In the genomic region with DNA sequence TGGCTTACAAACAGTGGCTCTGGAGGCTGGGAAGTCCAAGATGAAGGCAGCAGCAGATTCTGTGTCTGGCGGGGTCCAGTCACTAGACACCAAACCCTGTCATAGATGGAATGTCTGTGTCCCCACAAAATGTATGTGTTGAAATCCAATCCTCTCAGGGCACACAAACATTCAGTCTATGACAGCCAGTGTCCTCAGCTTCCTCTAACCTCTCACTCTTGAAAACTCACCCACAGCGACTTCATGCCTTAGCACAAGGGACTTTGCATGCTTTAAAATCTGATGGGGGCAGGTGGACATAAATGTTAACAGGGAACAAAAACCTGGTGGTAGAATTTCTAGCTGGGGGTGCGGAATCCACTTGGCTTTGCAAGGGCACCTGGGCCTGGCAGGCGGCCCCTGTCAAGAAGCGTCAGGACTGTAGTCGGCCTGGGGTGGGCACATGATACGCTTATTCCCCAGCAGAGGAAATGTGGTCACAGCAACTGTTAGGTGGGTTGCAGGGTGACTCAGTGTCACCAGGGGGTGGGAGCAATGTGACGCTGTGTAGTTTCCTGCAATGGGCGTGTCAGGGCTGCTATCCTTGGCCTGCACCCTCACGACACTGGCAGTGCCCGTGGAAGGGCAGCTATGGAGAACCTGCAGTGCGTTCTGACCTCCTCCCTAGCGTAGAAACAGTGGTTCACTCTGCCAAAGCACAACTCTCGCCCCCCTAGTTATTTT, we compare ENCODE assay signal across 10 cellular contexts. TPM values are rescaled to one million over a fixed set of nuclear protein-coding genes. Genes with fewer than 3 reads are reported as not detected.
DNase-seq lines count a peak whose midpoint lies in the region; ATAC-seq and TF ChIP-seq lines count a peak whose summit lies in the region.
"Had no signal": no experiment of that assay in that cellular context is flagged by ENCODE, and none has a peak within 500 bp of the region (broad histone marks: within the 10 kb centered on the region; RNA-seq: fewer than 3 reads in every experiment).

No MANE protein-coding gene starts in this region.

- peak; percentile 26 for DNase-seq in T-helper 2 cell treated with Interferon-gamma antibody and Interleukin-4, amounts not matched to agents 5 μg/mL and 100 μg/mL, for 36 hours (ENCODE audit: low spot score)
- peak; percentile 83 for DNase-seq in stimulated activated CD8-positive, alpha-beta memory T cell treated with anti-CD3 and anti-CD28 coated beads, Interleukin-12 subunit alpha, Interleukin-12 subunit beta, amount 100 ng/mL, for 4 hours (ENCODE audit: low read depth)
- DNase-seq in germinal center (ENCODE audit: low spot score) (no peak), foreskin keratinocyte (no peak), UCSD-AML1 (lab: John Stamatoyannopoulos, UW; ENCODE audit: unreplicated experiment) (no peak)
- DNase-seq: GDM1, NCI-H774 had no signal

- H3K4me1 Mint-ChIP-seq in T-helper 2 cell treated with Interferon-gamma antibody and Interleukin-4, amounts not matched to agents 5 μg/mL and 100 μg/mL, for 36 hours (ENCODE audit: low read depth): peaks cover 27% of the 10 kb centered on the region
- peaks cover 78% of the 10 kb centered on the region for H3K4me1 Mint-ChIP-seq in dendritic cell treated with granulocyte-macrophage colony-stimulating factor and Interleukin-4, amounts not matched to agents 40 ng/mL and 50 ng/mL, for 4 days (ENCODE audit: low read depth)

- intact Hi-C loops in dendritic cell treated with granulocyte-macrophage colony-stimulating factor and Interleukin-4, amounts not matched to agents 40 ng/mL and 50 ng/mL, for 4 days (cut with micrococcal nuclease): no loop called here

- no peaks in the 10 kb centered on the region for H3K36me3 Mint-ChIP-seq in T-helper 2 cell treated with Interferon-gamma antibody and Interleukin-4, amounts not matched to agents 5 μg/mL and 100 μg/mL, for 36 hours (ENCODE audit: low read depth)
- peaks cover 75% of the 10 kb centered on the region for H3K36me3 Mint-ChIP-seq in dendritic cell treated with granulocyte-macrophage colony-stimulating factor and Interleukin-4, amounts not matched to agents 40 ng/mL and 50 ng/mL, for 4 days (ENCODE audit: low read depth)

- peaks cover 25% of the 10 kb centered on the region for H3K27me3 Mint-ChIP-seq in T-helper 2 cell treated with Interferon-gamma antibody and Interleukin-4, amounts not matched to agents 5 μg/mL and 100 μg/mL, for 36 hours (ENCODE audit: low read depth)
- no peaks in the 10 kb centered on the region for H3K27me3 Mint-ChIP-seq in dendritic cell treated with granulocyte-macrophage colony-stimulating factor and Interleukin-4, amounts not matched to agents 40 ng/mL and 50 ng/mL, for 4 days

- H3K27ac ChIP-seq in foreskin keratinocyte: no peak overlapping the region

- H3K27me3 ChIP-seq in foreskin keratinocyte: no peaks in the 10 kb centered on the region

- no peak overlapping the region for H3K4me3 Mint-ChIP-seq in T-helper 2 cell treated with Interferon-gamma antibody and Interleukin-4, amounts not matched to agents 5 μg/mL and 100 μg/mL, for 36 hours
- H3K4me3 Mint-ChIP-seq in dendritic cell treated with granulocyte-macrophage colony-stimulating factor and Interleukin-4, amounts not matched to agents 40 ng/mL and 50 ng/mL, for 4 days: no peak overlapping the region

- H3K27ac Mint-ChIP-seq in T-helper 2 cell treated with Interferon-gamma antibody and Interleukin-4, amounts not matched to agents 5 μg/mL and 100 μg/mL, for 36 hours: peak overlapping the region; percentile 14
- peak overlapping the region; percentile 56 for H3K27ac Mint-ChIP-seq in dendritic cell treated with granulocyte-macrophage colony-stimulating factor and Interleukin-4, amounts not matched to agents 40 ng/mL and 50 ng/mL, for 4 days

- peak; percentile 63 for ATAC-seq in GM18867 (IDR thresholded peaks at IDR 0.05; ENCODE audit: unreplicated experiment)
- ATAC-seq in GM19023 (IDR thresholded peaks at IDR 0.05; ENCODE audit: unreplicated experiment): no peak
- ATAC-seq in foreskin keratinocyte: no peak

- H3K4me1 ChIP-seq in foreskin keratinocyte: no peaks in the 10 kb centered on the region

- no peak for TF ChIP-seq CTCF in foreskin keratinocyte (conservative IDR thresholded peaks at IDR 0.05)

- no peaks in the 10 kb centered on the region for H3K9me3 Mint-ChIP-seq in T-helper 2 cell treated with Interferon-gamma antibody and Interleukin-4, amounts not matched to agents 5 μg/mL and 100 μg/mL, for 36 hours
- H3K9me3 Mint-ChIP-seq in dendritic cell treated with granulocyte-macrophage colony-stimulating factor and Interleukin-4, amounts not matched to agents 40 ng/mL and 50 ng/mL, for 4 days: no peaks in the 10 kb centered on the region

RNA-seq across cellular contexts. Expression of a gene that starts 17.7 kb away (rescaled TPM):
- total RNA-seq in foreskin keratinocyte: 7.3 and 9.8 TPM in 2 replicates
- 8.4 and 11.9 TPM in 2 replicates for polyA plus RNA-seq in foreskin keratinocyte

Comparison
In these comparisons a context has a peak if more than half of its experiments do, and no peak if none do; other contexts are left out.
1. DNase-seq: peak in T-helper 2 cell treated with Interferon-gamma antibody and Interleukin-4, amounts not matched to agents 5 μg/mL and 100 μg/mL, for 36 hours (single experiment) and stimulated activated CD8-positive, alpha-beta memory T cell treated with anti-CD3 and anti-CD28 coated beads, Interleukin-12 subunit alpha, Interleukin-12 subunit beta, amount 100 ng/mL, for 4 hours (single experiment); none in germinal center (single experiment), foreskin keratinocyte (0 of 2) and UCSD-AML1 (single experiment).